In the genomic region with DNA sequence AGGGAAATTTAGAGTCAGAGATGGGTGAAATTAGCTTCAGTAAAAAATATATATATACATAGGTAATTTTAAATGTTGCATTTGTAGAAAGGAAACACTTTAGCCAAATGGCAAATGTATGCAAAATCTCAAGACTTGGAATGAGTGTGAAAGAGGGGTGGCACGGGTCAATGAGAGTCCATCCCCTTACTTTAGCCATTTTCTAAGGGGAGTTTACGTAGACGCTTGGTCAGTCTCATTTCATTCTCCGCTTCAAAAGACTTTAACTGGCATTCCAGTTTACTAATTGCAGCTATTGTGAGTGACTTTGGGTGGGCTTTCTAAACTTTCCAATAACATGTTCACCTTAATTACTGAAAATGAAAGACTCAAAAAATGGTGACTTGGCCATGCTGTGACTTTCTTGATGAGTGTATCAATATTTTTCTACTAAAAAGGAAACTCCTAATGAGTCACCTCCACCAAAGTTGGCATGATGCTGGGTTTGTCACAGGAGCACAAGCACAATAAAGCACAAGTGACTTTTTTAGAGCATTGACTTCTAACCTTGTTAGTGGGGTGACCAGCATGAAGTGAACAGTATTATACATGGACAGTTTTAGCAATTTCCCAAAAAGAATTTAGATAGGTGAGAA, we compare ENCODE assay signal across 13 cellular contexts.
A peak's percentile ranks its signal among the peaks of the same experiment; 100 is the strongest.
DNase-seq lines count a peak whose midpoint lies in the region; ATAC-seq and TF ChIP-seq lines count a peak whose summit lies in the region.
"Had no signal": no experiment of that assay in that cellular context is flagged by ENCODE, and none has a peak within 500 bp of the region (broad histone marks: within the 10 kb centered on the region; RNA-seq: fewer than 3 reads in every experiment).

No MANE protein-coding gene starts in this region.

- no peaks in the 10 kb centered on the region for H4K20me1 ChIP-seq in PC-3 (ENCODE audit: low read length)

- H3K36me3 ChIP-seq in PC-3 (ENCODE audit: low read depth, low read length) (no peaks in the 10 kb centered on the region), Peyer's patch (no peaks in the 10 kb centered on the region), ovary (no peaks in the 10 kb centered on the region)
- H3K36me3 ChIP-seq: BE2C, MG63, tibial nerve had no signal

- H3K27me3 ChIP-seq in PC-3 (ENCODE audit: low read length) (no peaks in the 10 kb centered on the region), Peyer's patch (no peaks in the 10 kb centered on the region), ovary (no peaks in the 10 kb centered on the region)
- H3K27me3 ChIP-seq: BE2C, MG63, tibial nerve had no signal

- H3K79me2 ChIP-seq in PC-3 (ENCODE audit: low read length) = no peaks in the 10 kb centered on the region

- no peaks in the 10 kb centered on the region for H3K9me2 ChIP-seq in PC-3 (replicated peaks; ENCODE audit: low read length)

- H3K9me3 ChIP-seq in PC-3 (ENCODE audit: low read length) = no peaks in the 10 kb centered on the region
- H3K9me3 ChIP-seq in Peyer's patch = no peaks in the 10 kb centered on the region
- no peaks in the 10 kb centered on the region for H3K9me3 ChIP-seq in ovary
- H3K9me3 ChIP-seq: BE2C, MG63, tibial nerve had no signal

- no peak overlapping the region for H3K27ac ChIP-seq in PC-3 (ENCODE audit: low read length)
- no peak overlapping the region for H3K27ac ChIP-seq in Peyer's patch
- H3K27ac ChIP-seq in ovary = no peak overlapping the region
- H3K27ac ChIP-seq: tibial nerve had no signal

- no peak for TF ChIP-seq EP300 in ovary (IDR thresholded peaks at IDR 0.05)

- TF ChIP-seq POLR2A in Peyer's patch (IDR thresholded peaks at IDR 0.05) (no peak), ovary (IDR thresholded peaks at IDR 0.05) (no peak)

- ATAC-seq in HG02759 (IDR thresholded peaks at IDR 0.05; ENCODE audit: unreplicated experiment) (peak; percentile 93), PC-3 (no peak)

- POLR2A ChIA-PET in PC-3 (lab: Charles Lee; ENCODE audit: unreplicated experiment) = interaction anchor here (0.6 kb wide), 1 partner anchor 101 kb away, joined by 6 read pairs; no protein-coding TSS in a partner anchor

- intact Hi-C loops in PC-3 (cut with micrococcal nuclease) = no loop called here
- intact Hi-C loops in ovary (cut with DNase I) = no loop called here

- BruUV-seq in PC-3 (replicated peaks; lab: Mats Ljungman, UMichigan) = no TSS peak

- WGBS in ovary, 3 donors = 94 to 96% (median 94%) methylated on average over 4 of the region's 4 CpGs

- no peaks in the 10 kb centered on the region for H3F3A ChIP-seq in PC-3 (ENCODE audit: low read length, unreplicated experiment)

- no peak overlapping the region for H3K4me2 ChIP-seq in PC-3 (ENCODE audit: low read length)

- TF ChIP-seq CTCF in PC-3 (conservative IDR thresholded peaks at IDR 0.05; ENCODE audit: low read depth, low read length) (no peak), Peyer's patch (IDR thresholded peaks at IDR 0.05) (no peak), ovary (IDR thresholded peaks at IDR 0.05) (no peak)

- H2AFZ ChIP-seq in PC-3 (ENCODE audit: low read length) = no peak overlapping the region

- DNase-seq in stimulated activated naive CD4-positive, alpha-beta T cell treated with Interleukin-2 at 50 U/mL for 16 hours (lab: John Stamatoyannopoulos, UW) = peak; percentile 7
- no peak for DNase-seq in stimulated activated naive CD4-positive, alpha-beta T cell (lab: John Stamatoyannopoulos, UW)
- DNase-seq in PC-3 = peak; percentile 17
- DNase-seq in Peyer's patch = no peak
- DNase-seq in ovary = no peak
- DNase-seq in midbrain (lab: John Stamatoyannopoulos, UW) = no peak
- no peak for DNase-seq in epidermal melanocyte (ENCODE audit: insufficient read length, low spot score)
- DNase-seq: activated gamma-delta T cell, BE2C, hippocampal formation, MG63 had no signal

- CTCF ChIA-PET in PC-3 (lab: Charles Lee) = no interaction called here

- H3K9ac ChIP-seq in PC-3 (ENCODE audit: low read length) = no peak overlapping the region

- H3K4me1 ChIP-seq in PC-3 (ENCODE audit: insufficient read depth, low read length) (no peaks in the 10 kb centered on the region), Peyer's patch (no peaks in the 10 kb centered on the region), ovary (ENCODE audit: insufficient read depth) (no peaks in the 10 kb centered on the region)
- H3K4me1 ChIP-seq: BE2C, tibial nerve had no signal

- H3K4me3 ChIP-seq in PC-3 (ENCODE audit: low read length) = no peak overlapping the region
- no peak overlapping the region for H3K4me3 ChIP-seq in Peyer's patch
- no peak overlapping the region for H3K4me3 ChIP-seq in ovary
- H3K4me3 ChIP-seq: MG63, tibial nerve had no signal

Comparison
In these comparisons a context has a peak if more than half of its experiments do, and no peak if none do; other contexts are left out.
1. DNase-seq: peak in stimulated activated naive CD4-positive, alpha-beta T cell treated with Interleukin-2 at 50 U/mL for 16 hours (single experiment) and PC-3 (single experiment); none in stimulated activated naive CD4-positive, alpha-beta T cell (0 of 6), Peyer's patch (0 of 3), ovary (0 of 5), midbrain (single experiment) and epidermal melanocyte (single experiment).